1 cellular context compared by ENCODE assay signal in genomic region chr16:22191089-22191965, GRCh38.
TF ChIP-seq lines count a peak whose summit lies in the region.

No MANE protein-coding gene starts in this region.

TF ChIP-seq in HepG2, 621 proteins besides CTCF, POLR2A, EP300 and RAD21 (continued from another document and continues in another):
- TF ChIP-seq ATF6 (CRISPR knock-in tag; conservative IDR thresholded peaks at IDR 0.05) (peak; percentile 92), MXD1 (CRISPR knock-in tag; IDR thresholded peaks at IDR 0.05) (peak; percentile 56; the same call in 1 of the 2 replicates), KDM6A (CRISPR knock-in tag; IDR thresholded peaks at IDR 0.05; ENCODE audit: low read depth) (no peak; the same call in 1 of the 2 replicates), SMAD3 (CRISPR knock-in tag; IDR thresholded peaks at IDR 0.05) (peak; percentile 32; the same call in 1 of the 2 replicates), PAF1 (CRISPR knock-in tag; IDR thresholded peaks at IDR 0.05) (no peak), RFXANK (CRISPR knock-in tag; IDR thresholded peaks at IDR 0.05) (0 out of 2 replicates have a peak, but pooled peaks have one; percentile 18), ZNF224 (CRISPR knock-in tag; IDR thresholded peaks at IDR 0.05) (no peak), MBD4 (IDR thresholded peaks at IDR 0.05; ENCODE audit: borderline replicate concordance, low read length) (no peak), CREB1 (IDR thresholded peaks at IDR 0.05) (peak; percentile 90), CREB1 (CRISPR knock-in tag; IDR thresholded peaks at IDR 0.05) (no peak), ZNF3 (CRISPR knock-in tag; IDR thresholded peaks at IDR 0.05) (peak; percentile 21), ZBTB7B (CRISPR knock-in tag; IDR thresholded peaks at IDR 0.05) (0 out of 2 replicates have a peak, but pooled peaks have one; percentile 20), MNT (IDR thresholded peaks at IDR 0.05) (no peak; the same call in 1 of the 2 replicates), FOXK2 (IDR thresholded peaks at IDR 0.05) (no peak), FOXA1 (IDR thresholded peaks at IDR 0.05) (no peak), FOXA1 (CRISPR knock-in tag; IDR thresholded peaks at IDR 0.05) (peak; percentile 63), U2AF2 (IDR thresholded peaks at IDR 0.05; ENCODE audit: low read depth, low read length) (no peak), ZFP41 (CRISPR knock-in tag; IDR thresholded peaks at IDR 0.05; ENCODE audit: borderline replicate concordance) (0 out of 2 replicates have a peak, but pooled peaks have one; percentile 58), SRSF9 (IDR thresholded peaks at IDR 0.05; ENCODE audit: borderline replicate concordance, insufficient read depth, low read depth, low read length, poor library complexity, severe bottlenecking) (no peak), ATF1 (CRISPR knock-in tag; IDR thresholded peaks at IDR 0.05) (peak; percentile 78), DMTF1 (CRISPR knock-in tag; IDR thresholded peaks at IDR 0.05) (no peak), ZBTB4 (CRISPR knock-in tag; IDR thresholded peaks at IDR 0.05; ENCODE audit: borderline replicate concordance) (no peak; the same call in 1 of the 2 replicates), ZNF136 (CRISPR knock-in tag; IDR thresholded peaks at IDR 0.05; ENCODE audit: low read depth) (peak; percentile 81), ETV5 (CRISPR knock-in tag; IDR thresholded peaks at IDR 0.05; ENCODE audit: borderline replicate concordance) (peak; percentile 55; the same call in 1 of the 2 replicates), ZBTB21 (CRISPR knock-in tag; IDR thresholded peaks at IDR 0.05) (peak; percentile 92)
- TF ChIP-seq, protein P1, sequence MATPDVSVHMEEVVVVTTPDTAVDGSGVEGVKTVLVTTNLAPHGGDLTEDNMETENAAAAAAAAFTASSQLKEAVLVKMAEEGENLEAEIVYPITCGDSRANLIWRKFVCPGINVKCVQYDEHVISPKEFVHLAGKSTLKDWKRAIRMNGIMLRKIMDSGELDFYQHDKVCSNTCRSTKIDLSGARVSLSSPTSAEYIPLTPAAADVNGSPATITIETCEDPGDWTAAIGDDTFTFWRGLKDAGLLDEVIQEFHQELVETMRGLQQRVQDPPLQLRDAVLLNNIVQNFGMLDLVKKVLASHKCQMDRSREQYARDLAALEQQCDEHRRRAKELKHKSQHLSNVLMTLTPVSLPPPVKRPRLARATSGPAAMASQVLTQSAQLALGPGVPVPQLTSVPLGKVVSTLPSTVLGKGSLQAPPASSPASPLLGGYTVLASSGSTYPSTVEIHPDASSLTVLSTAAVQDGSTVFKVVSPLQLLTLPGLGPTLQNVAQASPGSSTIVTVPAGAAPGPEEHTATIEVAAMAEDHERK (CRISPR knock-in tag; IDR thresholded peaks at IDR 0.05; ENCODE audit: low read depth): no peak; the same call in 1 of the 2 replicates
- TF ChIP-seq, protein P2, sequence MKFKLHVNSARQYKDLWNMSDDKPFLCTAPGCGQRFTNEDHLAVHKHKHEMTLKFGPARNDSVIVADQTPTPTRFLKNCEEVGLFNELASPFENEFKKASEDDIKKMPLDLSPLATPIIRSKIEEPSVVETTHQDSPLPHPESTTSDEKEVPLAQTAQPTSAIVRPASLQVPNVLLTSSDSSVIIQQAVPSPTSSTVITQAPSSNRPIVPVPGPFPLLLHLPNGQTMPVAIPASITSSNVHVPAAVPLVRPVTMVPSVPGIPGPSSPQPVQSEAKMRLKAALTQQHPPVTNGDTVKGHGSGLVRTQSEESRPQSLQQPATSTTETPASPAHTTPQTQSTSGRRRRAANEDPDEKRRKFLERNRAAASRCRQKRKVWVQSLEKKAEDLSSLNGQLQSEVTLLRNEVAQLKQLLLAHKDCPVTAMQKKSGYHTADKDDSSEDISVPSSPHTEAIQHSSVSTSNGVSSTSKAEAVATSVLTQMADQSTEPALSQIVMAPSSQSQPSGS (CRISPR knock-in tag; IDR thresholded peaks at IDR 0.05): peak; percentile 73
- TF ChIP-seq, protein P3, sequence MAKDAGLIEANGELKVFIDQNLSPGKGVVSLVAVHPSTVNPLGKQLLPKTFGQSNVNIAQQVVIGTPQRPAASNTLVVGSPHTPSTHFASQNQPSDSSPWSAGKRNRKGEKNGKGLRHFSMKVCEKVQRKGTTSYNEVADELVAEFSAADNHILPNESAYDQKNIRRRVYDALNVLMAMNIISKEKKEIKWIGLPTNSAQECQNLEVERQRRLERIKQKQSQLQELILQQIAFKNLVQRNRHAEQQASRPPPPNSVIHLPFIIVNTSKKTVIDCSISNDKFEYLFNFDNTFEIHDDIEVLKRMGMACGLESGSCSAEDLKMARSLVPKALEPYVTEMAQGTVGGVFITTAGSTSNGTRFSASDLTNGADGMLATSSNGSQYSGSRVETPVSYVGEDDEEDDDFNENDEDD (CRISPR knock-in tag; IDR thresholded peaks at IDR 0.05; ENCODE audit: borderline replicate concordance): no peak
- TF ChIP-seq, protein P4, sequence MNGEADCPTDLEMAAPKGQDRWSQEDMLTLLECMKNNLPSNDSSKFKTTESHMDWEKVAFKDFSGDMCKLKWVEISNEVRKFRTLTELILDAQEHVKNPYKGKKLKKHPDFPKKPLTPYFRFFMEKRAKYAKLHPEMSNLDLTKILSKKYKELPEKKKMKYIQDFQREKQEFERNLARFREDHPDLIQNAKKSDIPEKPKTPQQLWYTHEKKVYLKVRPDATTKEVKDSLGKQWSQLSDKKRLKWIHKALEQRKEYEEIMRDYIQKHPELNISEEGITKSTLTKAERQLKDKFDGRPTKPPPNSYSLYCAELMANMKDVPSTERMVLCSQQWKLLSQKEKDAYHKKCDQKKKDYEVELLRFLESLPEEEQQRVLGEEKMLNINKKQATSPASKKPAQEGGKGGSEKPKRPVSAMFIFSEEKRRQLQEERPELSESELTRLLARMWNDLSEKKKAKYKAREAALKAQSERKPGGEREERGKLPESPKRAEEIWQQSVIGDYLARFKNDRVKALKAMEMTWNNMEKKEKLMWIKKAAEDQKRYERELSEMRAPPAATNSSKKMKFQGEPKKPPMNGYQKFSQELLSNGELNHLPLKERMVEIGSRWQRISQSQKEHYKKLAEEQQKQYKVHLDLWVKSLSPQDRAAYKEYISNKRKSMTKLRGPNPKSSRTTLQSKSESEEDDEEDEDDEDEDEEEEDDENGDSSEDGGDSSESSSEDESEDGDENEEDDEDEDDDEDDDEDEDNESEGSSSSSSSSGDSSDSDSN (CRISPR knock-in tag; IDR thresholded peaks at IDR 0.05): peak; percentile 71
- TF ChIP-seq, protein P5, sequence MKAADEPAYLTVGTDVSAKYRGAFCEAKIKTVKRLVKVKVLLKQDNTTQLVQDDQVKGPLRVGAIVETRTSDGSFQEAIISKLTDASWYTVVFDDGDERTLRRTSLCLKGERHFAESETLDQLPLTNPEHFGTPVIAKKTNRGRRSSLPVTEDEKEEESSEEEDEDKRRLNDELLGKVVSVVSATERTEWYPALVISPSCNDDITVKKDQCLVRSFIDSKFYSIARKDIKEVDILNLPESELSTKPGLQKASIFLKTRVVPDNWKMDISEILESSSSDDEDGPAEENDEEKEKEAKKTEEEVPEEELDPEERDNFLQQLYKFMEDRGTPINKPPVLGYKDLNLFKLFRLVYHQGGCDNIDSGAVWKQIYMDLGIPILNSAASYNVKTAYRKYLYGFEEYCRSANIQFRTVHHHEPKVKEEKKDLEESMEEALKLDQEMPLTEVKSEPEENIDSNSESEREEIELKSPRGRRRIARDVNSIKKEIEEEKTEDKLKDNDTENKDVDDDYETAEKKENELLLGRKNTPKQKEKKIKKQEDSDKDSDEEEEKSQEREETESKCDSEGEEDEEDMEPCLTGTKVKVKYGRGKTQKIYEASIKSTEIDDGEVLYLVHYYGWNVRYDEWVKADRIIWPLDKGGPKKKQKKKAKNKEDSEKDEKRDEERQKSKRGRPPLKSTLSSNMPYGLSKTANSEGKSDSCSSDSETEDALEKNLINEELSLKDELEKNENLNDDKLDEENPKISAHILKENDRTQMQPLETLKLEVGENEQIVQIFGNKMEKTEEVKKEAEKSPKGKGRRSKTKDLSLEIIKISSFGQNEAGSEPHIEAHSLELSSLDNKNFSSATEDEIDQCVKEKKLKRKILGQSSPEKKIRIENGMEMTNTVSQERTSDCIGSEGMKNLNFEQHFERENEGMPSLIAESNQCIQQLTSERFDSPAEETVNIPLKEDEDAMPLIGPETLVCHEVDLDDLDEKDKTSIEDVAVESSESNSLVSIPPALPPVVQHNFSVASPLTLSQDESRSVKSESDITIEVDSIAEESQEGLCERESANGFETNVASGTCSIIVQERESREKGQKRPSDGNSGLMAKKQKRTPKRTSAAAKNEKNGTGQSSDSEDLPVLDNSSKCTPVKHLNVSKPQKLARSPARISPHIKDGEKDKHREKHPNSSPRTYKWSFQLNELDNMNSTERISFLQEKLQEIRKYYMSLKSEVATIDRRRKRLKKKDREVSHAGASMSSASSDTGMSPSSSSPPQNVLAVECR (CRISPR knock-in tag; IDR thresholded peaks at IDR 0.05; ENCODE audit: borderline replicate concordance): peak; percentile 64; the same call in 1 of the 2 replicates
